16 cellular contexts compared by ENCODE assay signal in genomic region chr20:45985573-45985972, GRCh38. TPM values are rescaled to one million over a fixed set of nuclear protein-coding genes. Genes with fewer than 3 reads are reported as not detected.
A peak's percentile ranks its signal among the peaks of the same experiment; 100 is the strongest.
DNase-seq lines count a peak whose midpoint lies in the region; ATAC-seq, FAIRE-seq and TF ChIP-seq lines count a peak whose summit lies in the region.
"Had no signal": no experiment of that assay in that cellular context is flagged by ENCODE, and none has a peak within 500 bp of the region (broad histone marks: within the 10 kb centered on the region; RNA-seq: fewer than 3 reads in every experiment).

No MANE protein-coding gene starts in this region.

- FAIRE-seq in H1 (lab: Jason Lieb, UNC) = no peak
- FAIRE-seq: D721Med had no signal

- CTCF ChIA-PET in Panc1 (lab: Charles Lee) (interaction anchor here (3.7 kb wide), 1 partner anchor 28 kb away, joined by 32 read pairs; no protein-coding TSS in a partner anchor), H1 (lab: Charles Lee; ENCODE audit: partially characterized antibody) (interaction anchor here (0.6 to 12.8 kb wide), 11 partner anchors 9 to 81 kb away, joined by 3 to 156 read pairs (median 12); partner anchors contain the start of gene MMP9)

- no peak overlapping the region for H3K14ac ChIP-seq in H1 (ENCODE audit: insufficient read length)

- H3K9me3 ChIP-seq in right atrium auricular region (no peaks in the 10 kb centered on the region), Panc1 (ENCODE audit: control insufficient read depth, insufficient read depth, low read depth, low read length) (no peaks in the 10 kb centered on the region), H1 (ENCODE audit: insufficient read depth in 2 of 2, low read depth in 1 of 2, low read length in 1 of 2) (no peaks in the 10 kb centered on the region), sigmoid colon (no peaks in the 10 kb centered on the region)

- ATAC-seq in Right ventricle myocardium superior (ENCODE audit: poor library complexity) (no peak), Panc1 (peak; percentile 46; the same call in 1 of the 2 replicates)
- ATAC-seq: activated naive CD4-positive, alpha-beta T cell treated with anti-CD3 and anti-CD28 coated beads, Interleukin-2, amount 50 U/mL, for 72 hours had no signal

- no peaks in the 10 kb centered on the region for H3K79me1 ChIP-seq in H1 (ENCODE audit: low read depth, low read length)

- H3K4ac ChIP-seq in H1 (replicated peaks; ENCODE audit: insufficient read length, low read depth, low read length) = no peak overlapping the region

- no peak overlapping the region for H4K91ac ChIP-seq in H1 (replicated peaks; ENCODE audit: insufficient read length, low read length)

- no peak for TF ChIP-seq EP300 in H1 (IDR thresholded peaks at IDR 0.05; ENCODE audit: borderline replicate concordance in 1 of 2, low read depth in 2 of 2, low read length in 2 of 2)
- TF ChIP-seq EP300 in sigmoid colon (IDR thresholded peaks at IDR 0.05) = no peak

- H3K36me3 ChIP-seq in right atrium auricular region (no peaks in the 10 kb centered on the region), Panc1 (ENCODE audit: control insufficient read depth, insufficient read depth, low read length) (no peaks in the 10 kb centered on the region), H1 (ENCODE audit: control insufficient read depth in 2 of 4, insufficient read depth in 4 of 4, low read length in 3 of 4) (no peaks in the 10 kb centered on the region), sigmoid colon (no peaks in the 10 kb centered on the region)

- H4K8ac ChIP-seq in H1 (ENCODE audit: extremely low read depth, insufficient read depth, low read length) = no peak overlapping the region

- no peak overlapping the region for H3K27ac ChIP-seq in right atrium auricular region
- H3K27ac ChIP-seq in Panc1 (ENCODE audit: low read length) = no peak overlapping the region
- H3K27ac ChIP-seq in H1 (ENCODE audit: low read depth, low read length) = no peak overlapping the region
- H3K27ac ChIP-seq in sigmoid colon = no peak overlapping the region

- no peak for TF ChIP-seq POLR2A in H1 (IDR thresholded peaks at IDR 0.05; ENCODE audit: control extremely low read depth in 1 of 2, low read depth in 2 of 2, low read length in 2 of 2)
- TF ChIP-seq POLR2A in sigmoid colon (IDR thresholded peaks at IDR 0.05) = no peak

- POLR2A ChIA-PET in Panc1 (lab: Charles Lee) (interaction anchor here (0.6 kb wide), 1 partner anchor 50 kb away, joined by 7 read pairs; no protein-coding TSS in a partner anchor), H1 (lab: Charles Lee; ENCODE audit: partially characterized antibody) (interaction anchor here (1.0 to 1.5 kb wide), 4 partner anchors 13 to 72 kb away, joined by 3 to 8 read pairs (median 4); partner anchors contain the start of genes PCIF1 and ZNF335)

- no TSS peak for BruUV-seq in Panc1 (replicated peaks; lab: Mats Ljungman, UMichigan)

- no peaks in the 10 kb centered on the region for H3K79me2 ChIP-seq in H1 (ENCODE audit: control insufficient read depth in 1 of 2, insufficient read depth in 2 of 2, low read length in 2 of 2)

- no peak overlapping the region for H4K5ac ChIP-seq in H1 (ENCODE audit: insufficient read length, low read depth, low read length)

- H3K23me2 ChIP-seq in H1 (ENCODE audit: low read depth, low read length) = no peaks in the 10 kb centered on the region; the same call in 1 of the 2 replicates

- H3K4me3 ChIP-seq in right atrium auricular region (no peak overlapping the region), Panc1 (ENCODE audit: low read depth in 2 of 2, low read length in 2 of 2) (no peak overlapping the region), H1 (ENCODE audit: extremely low read depth in 1 of 4, insufficient read depth in 2 of 4, low read depth in 3 of 4, low read length in 4 of 4) (no peak overlapping the region), sigmoid colon (no peak overlapping the region)

- H3K9ac ChIP-seq in H1 (replicated peaks in 1 of 4; ENCODE audit: extremely low read depth in 1 of 4, low read depth in 3 of 4, low read length in 3 of 4) = no peak overlapping the region

- 0 out of 2 replicates have a peak overlapping the region, but pooled peaks have one; percentile 33 for H2BK15ac ChIP-seq in H1 (ENCODE audit: low read length)

- DNase-seq in Right ventricle myocardium superior = peak; percentile 14
- DNase-seq in right atrium auricular region (ENCODE audit: low spot score) = no peak
- no peak for DNase-seq in Panc1 (ENCODE audit: low read depth, low spot score)
- DNase-seq in H1 (ENCODE audit: low read depth in 1 of 2, low spot score in 2 of 2) = no peak
- peak; percentile 56 for DNase-seq in sigmoid colon
- no peak for DNase-seq in EL
- DNase-seq in amniotic stem cell (lab: John Stamatoyannopoulos, UW) = no peak
- no peak for DNase-seq in stimulated activated CD4-positive, alpha-beta T cell treated with anti-CD3 and anti-CD28 coated beads, Interleukin-4, amount 100 ng/mL, for 24 hours
- DNase-seq: islet precursor cell, midbrain, NCI-H1092 treated with DMSO at 0.1 percent for 48 hours, NCI-H345 had no signal

- H3K18ac ChIP-seq in H1 (ENCODE audit: extremely low read depth, low read length) = no peak overlapping the region

- intact Hi-C loops in Right ventricle myocardium superior (cut with DNase I) (no loop called here), Panc1 (cut with micrococcal nuclease; ENCODE audit: unreplicated experiment) (no loop called here), sigmoid colon (cut with DNase I) (no loop called here)

- H3K4me2 ChIP-seq in H1 (ENCODE audit: insufficient read depth in 1 of 2, low read depth in 2 of 2, low read length in 2 of 2) = no peak overlapping the region

- TF ChIP-seq RAD21 in H1 (IDR thresholded peaks at IDR 0.05 in 1 of 2, conservative IDR thresholded peaks at IDR 0.05 in 1 of 2; ENCODE audit: low read depth in 2 of 2, low read length in 2 of 2) = peak; percentile 20 to 27; a peak in 1 of 4 replicates

- in situ Hi-C loops in Panc1 (cut with HindIII; ENCODE audit: low pct_unique_long_range_greater_than_20kb, low sequenced_read_pairs) = no loop called here

- H3K56ac ChIP-seq in H1 (replicated peaks; ENCODE audit: insufficient read length, low read depth, low read length) = no peak overlapping the region

- no peaks in the 10 kb centered on the region for H4K20me1 ChIP-seq in H1 (replicated peaks in 1 of 2; ENCODE audit: control insufficient read depth in 1 of 2, insufficient read depth in 2 of 2, low read length in 2 of 2)

- WGBS in H1 (ENCODE audit: extremely low coverage in 1 of 2, insufficient coverage in 1 of 2, insufficient read length in 1 of 2, insufficient replicate concordance in 2 of 2, low coverage in 1 of 2, low lambda C conversion rate in 2 of 2, missing lambda C conversion rate in 1 of 2), 2 experiments = 77% methylated on average over 7 of the region's 7 CpGs; no CpG with 5 or more reads in 1 of the 2 experiments
- 63 to 75% methylated on average over 7 of the region's 7 CpGs for WGBS in sigmoid colon, 2 donors

- 0 out of 2 replicates have a peak overlapping the region, but pooled peaks have one; percentile 1 for H2BK12ac ChIP-seq in H1 (ENCODE audit: low read depth, low read length)

- H3K4me1 ChIP-seq in right atrium auricular region (no peaks in the 10 kb centered on the region), Panc1 (ENCODE audit: control insufficient read depth, insufficient read depth, low read length) (peaks cover 2% of the 10 kb centered on the region; the same call in 1 of the 2 replicates), H1 (replicated peaks in 1 of 4; ENCODE audit: control insufficient read depth in 3 of 4, insufficient read depth in 4 of 4, low read length in 3 of 4) (peaks cover 0 to 8% (median 6%) of the 10 kb centered on the region in 4 experiments; a peak in 5 of 7 replicates), sigmoid colon (no peaks in the 10 kb centered on the region)

- no peak overlapping the region for H2BK5ac ChIP-seq in H1 (ENCODE audit: low read depth, low read length)

- no peak for TF ChIP-seq CTCF in right atrium auricular region (IDR thresholded peaks at IDR 0.05)
- no peak for TF ChIP-seq CTCF in Panc1 (IDR thresholded peaks at IDR 0.05)
- peak; percentile 10 to 12 (median 11); a peak in 3 of 4 replicates for TF ChIP-seq CTCF in H1 (IDR thresholded peaks at IDR 0.05; ENCODE audit: control extremely low read depth in 1 of 3, insufficient read depth in 1 of 3, low read depth in 1 of 3, low read length in 3 of 3)
- TF ChIP-seq CTCF in sigmoid colon (IDR thresholded peaks at IDR 0.05) = no peak

- no peaks in the 10 kb centered on the region for H3K27me3 ChIP-seq in right atrium auricular region
- H3K27me3 ChIP-seq in Panc1 (ENCODE audit: control insufficient read depth, insufficient read depth, low read length) = no peaks in the 10 kb centered on the region
- no peaks in the 10 kb centered on the region for H3K27me3 ChIP-seq in H1 (replicated peaks in 1 of 4; ENCODE audit: control insufficient read depth in 3 of 4, extremely low read depth in 1 of 4, insufficient read depth in 3 of 4, low read length in 3 of 4)
- peaks cover 0 to 16% (median 3%) of the 10 kb centered on the region in 3 donors for H3K27me3 ChIP-seq in sigmoid colon

- no peak overlapping the region for H2BK20ac ChIP-seq in H1 (ENCODE audit: low read length)

- no peak overlapping the region for H2AFZ ChIP-seq in H1 (ENCODE audit: low read length)

- H2BK120ac ChIP-seq in H1 (replicated peaks; ENCODE audit: low read depth, low read length) = no peak overlapping the region

- no peak overlapping the region for H2AK5ac ChIP-seq in H1 (ENCODE audit: low read depth, low read length)

- H3K23ac ChIP-seq in H1 (ENCODE audit: insufficient read length) = no peak overlapping the region

RNA-seq across cellular contexts. Expression of gene ZNF335, which starts 13.6 kb away (rescaled TPM):
- total RNA-seq in Right ventricle myocardium superior = 7.6 TPM
- total RNA-seq in right atrium auricular region = 10 to 100 TPM in 1 of 2 donors, 1 to 10 TPM in 1; 6.6 to 12.1 TPM
- total RNA-seq in Panc1 (2021; ENCODE audit: unreplicated experiment) = 31.1 TPM
- polyA plus RNA-seq in Panc1 (2012; ENCODE audit: insufficient read length) = 25.2 TPM
- total RNA-seq in H1 (2021; fragmentation: NEBNext Ultra II Directional; extraction: Animal tissue kit (Norgen Biotek cat#: 25700)) = 14.6 and 15.9 TPM in 2 replicates
- polyA plus RNA-seq in H1 (2011; rRNA removed) = 12.4 and 17.1 TPM in 2 replicates
- polyA plus RNA-seq in H1 (2011; cell fraction: cytosol; rRNA removed) = 9.0 TPM
- 36.3 TPM for polyA plus RNA-seq in H1 (2011; cell fraction: nucleus; rRNA removed)
- polyA plus RNA-seq in H1 (2012, experiment 1 of 2) = 7.6 to 12.8 TPM (median 11.8 TPM) in 4 replicates
- 8.5 TPM for polyA plus RNA-seq in H1 (2012, experiment 2 of 2)
- 10.1 TPM for polyA plus RNA-seq in H1 (2013, experiment 1 of 2)
- polyA plus RNA-seq in H1 (2013, experiment 2 of 2) = 8.8 TPM
- polyA minus RNA-seq in H1 (2011; rRNA and poly(A)+ RNA removed) = 11.4 and 15.8 TPM in 2 replicates
- polyA minus RNA-seq in H1 (2011; cell fraction: cytosol; rRNA and poly(A)+ RNA removed) = 11.1 TPM
- 31.5 TPM for polyA minus RNA-seq in H1 (2011; cell fraction: nucleus; rRNA and poly(A)+ RNA removed)
- 10 to 100 TPM; 12.0 to 24.4 (median 14.9) TPM for total RNA-seq in sigmoid colon
- 10 to 100 TPM in 1 of 3 donors, 1 to 10 TPM in 2; 5.4 to 17.1 (median 5.5) TPM for polyA plus RNA-seq in sigmoid colon

RNA-seq across cellular contexts. Expression of gene MMP9, which starts 23.1 kb away (rescaled TPM):
- total RNA-seq in Right ventricle myocardium superior (0.48 TPM), right atrium auricular region (1 to 10 TPM in 1 of 2 donors, under 1 TPM in 1; 0.82 to 1.8 TPM), Panc1 (2021; ENCODE audit: unreplicated experiment) (0.26 TPM), sigmoid colon (under 1 TPM in 1 of 4 donors, not detected in 3; 0.27 TPM)
- polyA plus RNA-seq in Panc1 (2012; ENCODE audit: insufficient read length) = 0.62 TPM
- total RNA-seq in H1 (2021; fragmentation: NEBNext Ultra II Directional; extraction: Animal tissue kit (Norgen Biotek cat#: 25700)) = 1.7 and 2.2 TPM in 2 replicates
- polyA plus RNA-seq in H1 (2011; rRNA removed) (1.5 and 1.6 TPM in 2 replicates), sigmoid colon (10 to 100 TPM in 1 of 3 donors, 1 to 10 TPM in 1, under 1 TPM in 1; 0.60 to 27.1 (median 2.5) TPM)
- 0.90 TPM for polyA plus RNA-seq in H1 (2011; cell fraction: cytosol; rRNA removed)
- 2.0 TPM for polyA plus RNA-seq in H1 (2011; cell fraction: nucleus; rRNA removed)
- 1.2 to 2.2 TPM (median 2.1 TPM) in 4 replicates for polyA plus RNA-seq in H1 (2012, experiment 1 of 2)
- polyA plus RNA-seq in H1 (2012, experiment 2 of 2) = 1.7 TPM
- polyA plus RNA-seq in H1 (2013, experiment 1 of 2) = 8.6 TPM
- 8.2 TPM for polyA plus RNA-seq in H1 (2013, experiment 2 of 2)
- 0.37 and 0.38 TPM in 2 replicates for polyA minus RNA-seq in H1 (2011; rRNA and poly(A)+ RNA removed)
- 0.44 TPM for polyA minus RNA-seq in H1 (2011; cell fraction: cytosol; rRNA and poly(A)+ RNA removed)
- polyA minus RNA-seq in H1 (2011; cell fraction: nucleus; rRNA and poly(A)+ RNA removed) = 0.80 TPM
- total RNA-seq: cerebellum, osteocyte had no signal

RNA-seq across cellular contexts. Expression of gene SLC12A5, which starts 43.4 kb away (rescaled TPM):
- not detected for total RNA-seq in Right ventricle myocardium superior
- not detected for total RNA-seq in right atrium auricular region
- 11.8 TPM for total RNA-seq in Panc1 (2021; ENCODE audit: unreplicated experiment)
- polyA plus RNA-seq in Panc1 (2012; ENCODE audit: insufficient read length) = 29.7 TPM
- total RNA-seq in H1 (2021; fragmentation: NEBNext Ultra II Directional; extraction: Animal tissue kit (Norgen Biotek cat#: 25700)) = 5.9 and 7.3 TPM in 2 replicates
- 1.9 and 2.8 TPM in 2 replicates for polyA plus RNA-seq in H1 (2011; rRNA removed)
- polyA plus RNA-seq in H1 (2011; cell fraction: cytosol; rRNA removed) = 3.4 TPM
- polyA plus RNA-seq in H1 (2011; cell fraction: nucleus; rRNA removed) = 10.2 TPM
- polyA plus RNA-seq in H1 (2012, experiment 1 of 2) = 6.1 to 14.6 TPM (median 10.7 TPM) in 4 replicates
- 14.4 TPM for polyA plus RNA-seq in H1 (2012, experiment 2 of 2)
- 13.0 TPM for polyA plus RNA-seq in H1 (2013, experiment 1 of 2)
- polyA plus RNA-seq in H1 (2013, experiment 2 of 2) = 12.6 TPM
- polyA minus RNA-seq in H1 (2011; rRNA and poly(A)+ RNA removed) = 2.0 TPM in 2 replicates
- not detected for polyA minus RNA-seq in H1 (2011; cell fraction: cytosol; rRNA and poly(A)+ RNA removed)
- polyA minus RNA-seq in H1 (2011; cell fraction: nucleus; rRNA and poly(A)+ RNA removed) = 5.2 TPM
- total RNA-seq in sigmoid colon = under 1 TPM in 1 of 4 donors, not detected in 3; 0.14 TPM
- 1 to 10 TPM in 1 of 3 donors, not detected in 2; 1.4 TPM for polyA plus RNA-seq in sigmoid colon
- total RNA-seq: osteocyte had no signal

RNA-seq across cellular contexts. Expression of gene PCIF1, which starts 51.1 kb away (rescaled TPM):
- total RNA-seq in Right ventricle myocardium superior (21.8 TPM), right atrium auricular region (10 to 100 TPM; 21.1 to 39.8 TPM), Panc1 (2021; ENCODE audit: unreplicated experiment) (24.6 TPM), sigmoid colon (10 to 100 TPM; 31.4 to 39.3 (median 32.5) TPM)
- 34.8 TPM for polyA plus RNA-seq in Panc1 (2012; ENCODE audit: insufficient read length)
- total RNA-seq in H1 (2021; fragmentation: NEBNext Ultra II Directional; extraction: Animal tissue kit (Norgen Biotek cat#: 25700)) = 27.2 and 30.3 TPM in 2 replicates
- polyA plus RNA-seq in H1 (2011; rRNA removed) (30.6 and 54.7 TPM in 2 replicates), sigmoid colon (10 to 100 TPM; 26.4 to 37.8 (median 27.2) TPM)
- 23.8 TPM for polyA plus RNA-seq in H1 (2011; cell fraction: cytosol; rRNA removed)
- polyA plus RNA-seq in H1 (2011; cell fraction: nucleus; rRNA removed) = 58.2 TPM
- polyA plus RNA-seq in H1 (2012, experiment 1 of 2) = 19.8 to 36.6 TPM (median 32.6 TPM) in 4 replicates
- 37.9 TPM for polyA plus RNA-seq in H1 (2012, experiment 2 of 2)
- polyA plus RNA-seq in H1 (2013, experiment 1 of 2) = 23.6 TPM
- 20.7 TPM for polyA plus RNA-seq in H1 (2013, experiment 2 of 2)
- polyA minus RNA-seq in H1 (2011; rRNA and poly(A)+ RNA removed) = 20.9 and 29.6 TPM in 2 replicates
- polyA minus RNA-seq in H1 (2011; cell fraction: cytosol; rRNA and poly(A)+ RNA removed) = 20.2 TPM
- polyA minus RNA-seq in H1 (2011; cell fraction: nucleus; rRNA and poly(A)+ RNA removed) = 42.0 TPM

Comparison
In these comparisons a context has a peak if more than half of its experiments do, and no peak if none do; other contexts are left out.
1. DNase-seq: peak in Right ventricle myocardium superior (single experiment) and sigmoid colon (single experiment); none in right atrium auricular region (single experiment), Panc1 (single experiment), H1 (0 of 2), EL (single experiment), amniotic stem cell (single experiment) and stimulated activated CD4-positive, alpha-beta T cell treated with anti-CD3 and anti-CD28 coated beads, Interleukin-4, amount 100 ng/mL, for 24 hours (single experiment).
2. CTCF ChIP-seq: peak in H1 (3 of 3); none in right atrium auricular region (0 of 2), Panc1 (single experiment) and sigmoid colon (0 of 4).